ENCODE assay signal across 8 cellular contexts in the genomic region with DNA sequence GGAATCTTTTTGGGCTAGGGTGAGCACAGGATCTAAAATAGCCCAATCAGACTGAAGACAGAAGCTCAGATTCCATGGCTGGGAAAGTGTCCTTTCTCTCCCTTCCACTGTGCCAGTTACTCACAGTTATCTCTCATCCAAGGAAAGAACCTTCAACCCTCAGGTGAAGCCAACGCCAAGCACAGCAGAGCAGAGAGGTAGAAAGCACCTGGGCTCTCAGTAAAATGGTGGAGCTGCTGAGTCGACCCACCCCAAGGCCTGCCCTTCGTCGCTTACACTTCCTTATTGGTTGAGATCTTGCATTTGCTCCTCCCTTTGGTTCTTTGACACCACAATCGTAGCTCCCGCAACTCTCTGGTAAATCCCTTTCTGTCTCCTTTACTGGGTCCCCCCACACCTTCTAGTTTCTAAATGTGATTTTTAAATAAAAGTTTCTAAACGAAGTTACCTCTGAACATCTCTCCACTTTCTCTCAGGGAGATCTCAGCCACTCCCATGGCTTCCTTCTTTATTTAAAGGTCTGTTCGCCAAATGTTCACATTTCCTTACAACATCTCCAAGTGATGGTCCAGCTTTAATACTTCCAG.
A peak's percentile ranks its signal among the peaks of the same experiment; 100 is the strongest.
DNase-seq lines count a peak whose midpoint lies in the region; ATAC-seq lines count a peak whose summit lies in the region.

No MANE protein-coding gene starts in this region.

- peak overlapping the region; percentile 95 for H3K27ac Mint-ChIP-seq in memory B cell

- peak overlapping the region; percentile 93 for H3K4me3 Mint-ChIP-seq in memory B cell

- DNase-seq in activated CD4-positive, alpha-beta T cell treated with anti-CD3 and anti-CD28 coated beads for 48 hours = peak; percentile 24
- DNase-seq in activated CD4-positive, alpha-beta T cell treated with anti-CD3 and anti-CD28 coated beads, Interleukin-2, amount 50 U/mL, for 1 hour = no peak
- peak; percentile 86 for DNase-seq in SKM-1 (lab: John Stamatoyannopoulos, UW; ENCODE audit: unreplicated experiment)
- DNase-seq in memory B cell (ENCODE audit: low spot score in 2 of 2) = peak; percentile 19 to 39
- no peak for DNase-seq in NCI-H2196 (lab: John Stamatoyannopoulos, UW; ENCODE audit: unreplicated experiment)
- no peak for DNase-seq in NCI-H146 treated with DMSO at 0.1 percent for 48 hours (lab: John Stamatoyannopoulos, UW; ENCODE audit: unreplicated experiment)
- no peak for DNase-seq in NCI-H446 (lab: John Stamatoyannopoulos, UW)

- peak; percentile 59 for ATAC-seq in HG02852 (IDR thresholded peaks at IDR 0.05; ENCODE audit: unreplicated experiment)
- ATAC-seq in memory B cell (ENCODE audit: low read depth) = peak; percentile 87

- H3K9me3 Mint-ChIP-seq in memory B cell = no peaks in the 10 kb centered on the region

- no peaks in the 10 kb centered on the region for H3K27me3 Mint-ChIP-seq in memory B cell

- peaks cover 4% of the 10 kb centered on the region for H3K36me3 Mint-ChIP-seq in memory B cell

- peaks cover 30% of the 10 kb centered on the region for H3K4me1 Mint-ChIP-seq in memory B cell

Comparison
In these comparisons a context has a peak if more than half of its experiments do, and no peak if none do; other contexts are left out.
1. DNase-seq: peak in activated CD4-positive, alpha-beta T cell treated with anti-CD3 and anti-CD28 coated beads for 48 hours (single experiment), SKM-1 (single experiment) and memory B cell (2 of 2); none in activated CD4-positive, alpha-beta T cell treated with anti-CD3 and anti-CD28 coated beads, Interleukin-2, amount 50 U/mL, for 1 hour (single experiment), NCI-H2196 (single experiment), NCI-H146 treated with DMSO at 0.1 percent for 48 hours (single experiment) and NCI-H446 (0 of 2).